ENCODE assay signal across 12 cellular contexts in genomic region chr13:46795321-46795720, GRCh38. TPM values are rescaled to one million over a fixed set of nuclear protein-coding genes. Genes with fewer than 3 reads are reported as not detected.
DNase-seq lines count a peak whose midpoint lies in the region; ATAC-seq and TF ChIP-seq lines count a peak whose summit lies in the region.
"Had no signal": no experiment of that assay in that cellular context is flagged by ENCODE, and none has a peak within 500 bp of the region (broad histone marks: within the 10 kb centered on the region; RNA-seq: fewer than 3 reads in every experiment).

No MANE protein-coding gene starts in this region.

- H3K4me1 Mint-ChIP-seq in MCF 10A (ENCODE audit: insufficient read depth, unreplicated experiment) (peaks cover 30% of the 10 kb centered on the region), WTC11 (peaks cover 34% of the 10 kb centered on the region)

- POLR2A ChIA-PET in MCF 10A (lab: Yijun Ruan, JAX) (interaction anchor here (0.7 to 1.2 kb wide), 2 partner anchors 9 to 134 kb away, joined by 3 to 4 read pairs; no protein-coding TSS in a partner anchor), WTC11 (lab: Charles Lee) (no interaction called here)

- no peaks in the 10 kb centered on the region for H3K36me3 ChIP-seq in breast epithelium
- H3K36me3 ChIP-seq in fibroblast of lung (ENCODE audit: control insufficient read depth, insufficient read depth, low read length) = peaks cover 2% of the 10 kb centered on the region
- peaks cover 12% of the 10 kb centered on the region for H3K36me3 ChIP-seq in suprapubic skin
- no peaks in the 10 kb centered on the region for H3K36me3 ChIP-seq in testis (ENCODE audit: low read depth, missing control alignments)
- H3K36me3 ChIP-seq in colonic mucosa = no peaks in the 10 kb centered on the region

- peaks cover 30% of the 10 kb centered on the region for H3K36me3 Mint-ChIP-seq in MCF 10A (ENCODE audit: insufficient read depth, unreplicated experiment)
- peaks cover 7% of the 10 kb centered on the region for H3K36me3 Mint-ChIP-seq in WTC11

- H3K4me2 ChIP-seq in fibroblast of lung (ENCODE audit: extremely low read depth, insufficient read depth, low read length) = peak overlapping the region; percentile 77

- H3K27me3 ChIP-seq in breast epithelium = no peaks in the 10 kb centered on the region
- H3K27me3 ChIP-seq in fibroblast of lung (ENCODE audit: control insufficient read depth, insufficient read depth, low read length) = no peaks in the 10 kb centered on the region
- no peaks in the 10 kb centered on the region for H3K27me3 ChIP-seq in suprapubic skin
- H3K27me3 ChIP-seq in testis = no peaks in the 10 kb centered on the region
- H3K27me3 ChIP-seq in colonic mucosa = no peaks in the 10 kb centered on the region
- H3K27me3 ChIP-seq: heart right ventricle had no signal

- H3K4me3 Mint-ChIP-seq in MCF 10A (ENCODE audit: unreplicated experiment) = peak overlapping the region; percentile 94
- H3K4me3 Mint-ChIP-seq in WTC11 = peak overlapping the region; percentile 34; the same call in 1 of the 2 replicates

- intact Hi-C loops in MCF 10A (cut with micrococcal nuclease) = loop anchor here (5.0 kb wide), 1 partner anchor 243 kb away; the partner anchor contains the start of gene LRCH1
- intact Hi-C loops in breast epithelium (cut with DNase I; ENCODE audit: low total_unique reads) = no loop called here
- intact Hi-C loops in testis (cut with DNase I; ENCODE audit: low total_unique reads) = no loop called here
- intact Hi-C loops in colonic mucosa (cut with DNase I) = no loop called here

- peaks cover 34% of the 10 kb centered on the region for H3K79me2 ChIP-seq in fibroblast of lung (ENCODE audit: control insufficient read depth, insufficient read depth, low read length)

- DNase-seq in MCF 10A (ENCODE audit: unreplicated experiment) (peak; percentile 9), breast epithelium (ENCODE audit: low spot score in 2 of 2) (no peak), WTC11 (ENCODE audit: low spot score) (no peak), fibroblast of lung (ENCODE audit: low read depth in 2 of 2) (peak in 1 of 2 donors; percentile 40), suprapubic skin (ENCODE audit: low spot score in 2 of 2) (no peak), testis (no peak), colonic mucosa (no peak)
- DNase-seq: C1 segment of cervical spinal cord, heart right ventricle, NCI-H446 treated with DMSO at 0.1 percent for 48 hours, SW 1271 had no signal

- TF ChIP-seq POLR2A in breast epithelium (IDR thresholded peaks at IDR 0.05) = no peak
- TF ChIP-seq POLR2A in suprapubic skin (IDR thresholded peaks at IDR 0.05) = no peak
- TF ChIP-seq POLR2A in testis (IDR thresholded peaks at IDR 0.05) = no peak

- H3K27ac Mint-ChIP-seq in MCF 10A (ENCODE audit: low read depth, unreplicated experiment) = no peak overlapping the region
- no peak overlapping the region for H3K27ac Mint-ChIP-seq in WTC11

- H3K27me3 Mint-ChIP-seq in MCF 10A (ENCODE audit: insufficient read depth, unreplicated experiment) = no peaks in the 10 kb centered on the region
- no peaks in the 10 kb centered on the region for H3K27me3 Mint-ChIP-seq in WTC11 (ENCODE audit: low read depth)

- CTCF ChIA-PET in MCF 10A (lab: Yijun Ruan, JAX) = interaction anchor here (0.7 to 1.0 kb wide), 2 partner anchors 10 to 37 kb away, joined by 3 read pairs; no protein-coding TSS in a partner anchor
- CTCF ChIA-PET in WTC11 (lab: Charles Lee) = interaction anchor here (0.5 to 0.9 kb wide), 2 partner anchors 32 to 221 kb away, joined by 3 read pairs; no protein-coding TSS in a partner anchor

- H3K4me3 ChIP-seq in breast epithelium (peak overlapping the region in 1 of 3 donors; percentile 81), fibroblast of lung (replicated peaks in 1 of 4; ENCODE audit: control extremely low read depth in 1 of 4, insufficient read depth in 1 of 4, low read depth in 3 of 4, low read length in 4 of 4) (no peak overlapping the region), suprapubic skin (peak overlapping the region; percentile 88), testis (no peak overlapping the region), colonic mucosa (no peak overlapping the region)

- ATAC-seq in WTC11 (no peak), HG02840 (IDR thresholded peaks at IDR 0.05; ENCODE audit: low FRiP score, unreplicated experiment) (no peak)
- ATAC-seq: heart right ventricle had no signal

- no peaks in the 10 kb centered on the region for H3K4me1 ChIP-seq in breast epithelium
- no peaks in the 10 kb centered on the region for H3K4me1 ChIP-seq in fibroblast of lung (ENCODE audit: control insufficient read depth, extremely low read depth, insufficient read depth, low read length)
- H3K4me1 ChIP-seq in suprapubic skin = peaks cover 40% of the 10 kb centered on the region
- H3K4me1 ChIP-seq in testis = peaks cover 10% of the 10 kb centered on the region
- peaks cover 4% of the 10 kb centered on the region for H3K4me1 ChIP-seq in colonic mucosa

- 84% methylated on average over 6 of the region's 6 CpGs for WGBS in suprapubic skin
- WGBS in testis, 2 donors = 55 to 72% methylated on average over 6 of the region's 6 CpGs

- no TSS peak for BruUV-seq in MCF 10A (replicated peaks; lab: Mats Ljungman, UMichigan)

- H3K27ac ChIP-seq in breast epithelium = no peak overlapping the region
- H3K27ac ChIP-seq in fibroblast of lung (ENCODE audit: insufficient read depth, low read length) = no peak overlapping the region
- no peak overlapping the region for H3K27ac ChIP-seq in suprapubic skin
- H3K27ac ChIP-seq in testis = no peak overlapping the region
- no peak overlapping the region for H3K27ac ChIP-seq in colonic mucosa

- H3K9me3 Mint-ChIP-seq in MCF 10A (ENCODE audit: unreplicated experiment) (no peaks in the 10 kb centered on the region), WTC11 (no peaks in the 10 kb centered on the region)

- H4K20me1 ChIP-seq in fibroblast of lung (ENCODE audit: control insufficient read depth, extremely low read depth, insufficient read depth, low read length) = no peaks in the 10 kb centered on the region

- no peak for TF ChIP-seq EP300 in suprapubic skin (IDR thresholded peaks at IDR 0.05)

- H2AFZ ChIP-seq in fibroblast of lung (ENCODE audit: low read length) = no peak overlapping the region

- no peak for TF ChIP-seq CTCF in MCF 10A (IDR thresholded peaks at IDR 0.05; ENCODE audit: unreplicated experiment)
- TF ChIP-seq CTCF in breast epithelium (IDR thresholded peaks at IDR 0.05) = no peak
- no peak for TF ChIP-seq CTCF in WTC11 (IDR thresholded peaks at IDR 0.05)
- TF ChIP-seq CTCF in fibroblast of lung (conservative IDR thresholded peaks at IDR 0.05 in 1 of 2, IDR thresholded peaks at IDR 0.05 in 1 of 2; ENCODE audit: low read depth in 1 of 2, low read length in 2 of 2) = no peak
- no peak for TF ChIP-seq CTCF in suprapubic skin (IDR thresholded peaks at IDR 0.05)
- no peak for TF ChIP-seq CTCF in testis (IDR thresholded peaks at IDR 0.05)
- no peak for TF ChIP-seq CTCF in colonic mucosa (IDR thresholded peaks at IDR 0.05)

- no peaks in the 10 kb centered on the region for H3K9me3 ChIP-seq in breast epithelium
- H3K9me3 ChIP-seq in fibroblast of lung (ENCODE audit: control insufficient read depth, insufficient read depth, low read depth, low read length) = no peaks in the 10 kb centered on the region
- no peaks in the 10 kb centered on the region for H3K9me3 ChIP-seq in suprapubic skin
- no peaks in the 10 kb centered on the region for H3K9me3 ChIP-seq in testis
- no peaks in the 10 kb centered on the region for H3K9me3 ChIP-seq in colonic mucosa
- H3K9me3 ChIP-seq: heart right ventricle had no signal

- no peak overlapping the region for H3K9ac ChIP-seq in fibroblast of lung (ENCODE audit: insufficient read depth, low read length)
- H3K9ac ChIP-seq in colonic mucosa (ENCODE audit: low read depth in 2 of 2, low read length in 2 of 2) = no peak overlapping the region

TF ChIP-seq in WTC11, 78 proteins besides CTCF, POLR2A, EP300 and RAD21:
- TF ChIP-seq GABPB1 (CRISPR knock-in tag; IDR thresholded peaks at IDR 0.05) = no peak
- no peak for TF ChIP-seq ATF1 (CRISPR knock-in tag; IDR thresholded peaks at IDR 0.05)
- TF ChIP-seq MYBL2 (CRISPR knock-in tag; IDR thresholded peaks at IDR 0.05) = no peak
- TF ChIP-seq TP53 (CRISPR knock-in tag; IDR thresholded peaks at IDR 0.05) = no peak
- TF ChIP-seq E2F1 (CRISPR knock-in tag; IDR thresholded peaks at IDR 0.05) = no peak
- no peak for TF ChIP-seq ELF4 (CRISPR knock-in tag; IDR thresholded peaks at IDR 0.05; ENCODE audit: low read depth)
- no peak for TF ChIP-seq PREB (CRISPR knock-in tag; IDR thresholded peaks at IDR 0.05; ENCODE audit: borderline replicate concordance)
- no peak for TF ChIP-seq JAZF1 (CRISPR knock-in tag; IDR thresholded peaks at IDR 0.05)
- TF ChIP-seq SOX15 (CRISPR knock-in tag; IDR thresholded peaks at IDR 0.05) = no peak

RNA-seq across cellular contexts. Expression of gene ESD, which starts 1.6 kb away (rescaled TPM):
- total RNA-seq in MCF 10A (2022) (82.7 and 105 TPM in 2 replicates), breast epithelium (100 to 1,000 TPM; 110 to 151 (median 118) TPM), WTC11 (2021) (58.7 to 70.2 TPM (median 64.5 TPM) in 3 replicates), fibroblast of lung (97.8 and 118 TPM in 2 replicates), suprapubic skin (10 to 100 TPM; 77.7 to 83.0 (median 82.2) TPM), testis (10 to 100 TPM; 60.3 to 65.4 TPM), colonic mucosa (100 to 1,000 TPM; 100 to 122 TPM)
- polyA plus RNA-seq in fibroblast of lung (175 and 193 TPM in 2 replicates), testis (ENCODE audit: insufficient read depth, low read depth, low replicate concordance) (95.8 TPM)
- polyA plus RNA-seq in fibroblast of lung (2012) = 167 and 170 TPM in 2 replicates
- 22.7 and 22.8 TPM in 2 replicates for polyA minus RNA-seq in fibroblast of lung (ENCODE audit: low replicate concordance)
